24 cellular contexts compared by ENCODE assay signal in the genomic region with DNA sequence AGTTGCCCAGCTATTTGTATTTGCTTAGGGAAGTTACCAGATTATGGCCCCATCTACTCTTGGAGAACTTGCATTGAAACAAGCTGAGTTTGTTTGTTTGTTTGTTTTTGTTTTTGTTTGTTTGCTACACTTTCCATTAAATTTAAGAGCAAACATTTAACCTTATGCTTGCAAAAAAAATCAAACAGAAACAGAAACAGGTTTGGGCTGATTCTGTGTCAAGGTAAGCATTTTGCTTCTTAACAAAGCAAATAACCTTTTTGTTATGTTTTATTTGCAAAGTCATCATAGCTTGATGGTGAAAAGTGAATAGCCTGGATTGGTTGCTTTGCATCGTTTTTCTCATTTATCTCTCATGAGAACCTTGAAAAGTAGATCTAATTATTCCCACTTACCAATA.
"Had no signal": no experiment of that assay in that cellular context is flagged by ENCODE, and none has a peak within 500 bp of the region (broad histone marks: within the 10 kb centered on the region; RNA-seq: fewer than 3 reads in every experiment).

No MANE protein-coding gene starts in this region.

- DNase-seq: islet precursor cell; left ventricle myocardium inferior; mesendoderm; naive B cell; occipital lobe; right lobe of liver; stimulated activated CD4-positive, alpha-beta T cell treated with anti-CD3 and anti-CD28 coated beads, Interleukin-1b, Interleukin-23, amount 100 ng/mL, for 48 hours; stimulated activated CD4-positive, alpha-beta T cell treated with anti-CD3 and anti-CD28 coated beads, Interleukin-2, amount 100 ng/mL, for 48 hours; stimulated activated CD4-positive, alpha-beta T cell treated with anti-CD3 and anti-CD28 coated beads, Interleukin-4, amount 100 ng/mL, for 4 hours; stimulated activated CD8-positive, alpha-beta memory T cell treated with anti-CD3 and anti-CD28 coated beads, Interleukin-4, amount 100 ng/mL, for 48 hours; stimulated activated naive CD4-positive, alpha-beta T cell treated with Interleukin-2 at 50 U/mL for 16 hours; stimulated activated naive CD8-positive, alpha-beta T cell treated with anti-CD3 and anti-CD28 coated beads, Interleukin-15, amount 100 ng/mL, for 72 hours; substantia nigra had no signal

- H3K4me3 Mint-ChIP-seq: mesothelial cell of epicardium; naive B cell; natural killer cell treated with Interleukin-12 subunit alpha and Interleukin-12 subunit beta and Interleukin-15 and Interleukin-18, amount 100 ng/mL, for 72 hours; stimulated activated memory B cell treated with anti-CD40 and anti-IgM and Interleukin-4, amounts not matched to agents 10 μg/mL and 1 μg/mL and 100 μg/mL, for 72 hours; stimulated activated naive CD8-positive, alpha-beta T cell treated with anti-CD3 and anti-CD28 coated beads, Interleukin-15, amount 100 ng/mL, for 72 hours; type B pancreatic cell had no signal

- ATAC-seq: natural killer cell treated with Interleukin-12 subunit alpha and Interleukin-12 subunit beta and Interleukin-15 and Interleukin-18, amount 100 ng/mL, for 72 hours; right lobe of liver; stimulated activated memory B cell treated with anti-CD40 and anti-IgM and Interleukin-4, amounts not matched to agents 10 μg/mL and 1 μg/mL and 100 μg/mL, for 72 hours; stimulated activated naive CD8-positive, alpha-beta T cell treated with anti-CD3 and anti-CD28 coated beads, Interleukin-15, amount 100 ng/mL, for 72 hours had no signal

- H3K4me1 Mint-ChIP-seq: naive B cell; stimulated activated memory B cell treated with anti-CD40 and anti-IgM and Interleukin-4, amounts not matched to agents 10 μg/mL and 1 μg/mL and 100 μg/mL, for 72 hours; stimulated activated naive CD8-positive, alpha-beta T cell treated with anti-CD3 and anti-CD28 coated beads, Interleukin-15, amount 100 ng/mL, for 72 hours had no signal

- H3K36me3 Mint-ChIP-seq: mesothelial cell of epicardium; naive B cell; stimulated activated memory B cell treated with anti-CD40 and anti-IgM and Interleukin-4, amounts not matched to agents 10 μg/mL and 1 μg/mL and 100 μg/mL, for 72 hours had no signal

- H3K27ac ChIP-seq: left ventricle myocardium inferior, parathyroid adenoma, right atrium auricular region, right lobe of liver, tibial nerve, vagina had no signal

- H3K4me3 ChIP-seq: left ventricle myocardium inferior, lung, right atrium auricular region, right lobe of liver, smooth muscle cell, tibial nerve, vagina had no signal

- H3K27ac Mint-ChIP-seq: mesothelial cell of epicardium; naive B cell; natural killer cell treated with Interleukin-12 subunit alpha and Interleukin-12 subunit beta and Interleukin-15 and Interleukin-18, amount 100 ng/mL, for 72 hours; progenitor cell of endocrine pancreas; stimulated activated memory B cell treated with anti-CD40 and anti-IgM and Interleukin-4, amounts not matched to agents 10 μg/mL and 1 μg/mL and 100 μg/mL, for 72 hours; stimulated activated naive CD8-positive, alpha-beta T cell treated with anti-CD3 and anti-CD28 coated beads, Interleukin-15, amount 100 ng/mL, for 72 hours; type B pancreatic cell had no signal

- H3K27me3 Mint-ChIP-seq: naive B cell; natural killer cell treated with Interleukin-12 subunit alpha and Interleukin-12 subunit beta and Interleukin-15 and Interleukin-18, amount 100 ng/mL, for 72 hours; progenitor cell of endocrine pancreas; stimulated activated memory B cell treated with anti-CD40 and anti-IgM and Interleukin-4, amounts not matched to agents 10 μg/mL and 1 μg/mL and 100 μg/mL, for 72 hours; type B pancreatic cell had no signal
